In genomic region chr20:2663887-2664719, GRCh38 we compare ENCODE assay signal across 1 cellular context.
TF ChIP-seq lines count a peak whose summit lies in the region.

TSS of gene IDH3B (minus strand) at chr20:2664216. CDS start at chr20:2664188, 28 bp downstream.

TF ChIP-seq in HEK293, 187 proteins besides CTCF, POLR2A, EP300 and RAD21 (continued from another document and continues in another):
- TF ChIP-seq ZNF280D (tag by site-specific recombination; IDR thresholded peaks at IDR 0.05) = 0 out of 2 replicates have a peak, but pooled peaks have one; percentile 19
- TF ChIP-seq EGR2 (tag by site-specific recombination; IDR thresholded peaks at IDR 0.05; ENCODE audit: low read depth) = 0 out of 2 replicates have a peak, but pooled peaks have one; percentile 36
- TF ChIP-seq ZNF157 (tag by site-specific recombination; IDR thresholded peaks at IDR 0.05) = no peak
- TF ChIP-seq ZNF624 (tag by site-specific recombination; IDR thresholded peaks at IDR 0.05) = no peak
- no peak for TF ChIP-seq OSR2 (tag by site-specific recombination; IDR thresholded peaks at IDR 0.05)
- TF ChIP-seq INSM2 (tag by site-specific recombination; IDR thresholded peaks at IDR 0.05) = no peak; the same call in 1 of the 2 replicates
- TF ChIP-seq ZNF518A (tag by site-specific recombination; conservative IDR thresholded peaks at IDR 0.05; ENCODE audit: low read depth) = peak; percentile 97
- TF ChIP-seq ZBTB20 (tag by site-specific recombination; IDR thresholded peaks at IDR 0.05) = peak; percentile 57; the same call in 1 of the 2 replicates
- TF ChIP-seq ZNF707 (tag by site-specific recombination; IDR thresholded peaks at IDR 0.05) = no peak
- TF ChIP-seq ZNF692 (tag by site-specific recombination; IDR thresholded peaks at IDR 0.05) = peak; percentile 70
- no peak for TF ChIP-seq SALL2 (tag by site-specific recombination; IDR thresholded peaks at IDR 0.05; ENCODE audit: borderline replicate concordance)
- no peak for TF ChIP-seq ZEB2 (tag by site-specific recombination; IDR thresholded peaks at IDR 0.05)
- TF ChIP-seq BCL11B (tag by site-specific recombination; IDR thresholded peaks at IDR 0.05; ENCODE audit: low read depth) = no peak
- TF ChIP-seq HOXA7 (CRISPR knock-in tag; IDR thresholded peaks at IDR 0.05; ENCODE audit: borderline replicate concordance) = no peak
- TF ChIP-seq ZNF37A (tag by site-specific recombination; IDR thresholded peaks at IDR 0.05) = no peak
- peak; percentile 78 for TF ChIP-seq ZBTB17 (tag by site-specific recombination; IDR thresholded peaks at IDR 0.05)
- peak; percentile 49; the same call in 1 of the 2 replicates for TF ChIP-seq ZNF610 (tag by site-specific recombination; IDR thresholded peaks at IDR 0.05; ENCODE audit: borderline replicate concordance)
- TF ChIP-seq ZNF2 (tag by site-specific recombination; IDR thresholded peaks at IDR 0.05) = 0 out of 2 replicates have a peak, but pooled peaks have one; percentile 30
- TF ChIP-seq PRDM10 (tag by site-specific recombination; IDR thresholded peaks at IDR 0.05) = no peak
- TF ChIP-seq SP2 (tag by site-specific recombination; IDR thresholded peaks at IDR 0.05) = peak; percentile 89
- TF ChIP-seq ZNF24 (tag by site-specific recombination; IDR thresholded peaks at IDR 0.05) = 0 out of 2 replicates have a peak, but pooled peaks have one; percentile 29
- TF ChIP-seq PRDM1 (tag by site-specific recombination; IDR thresholded peaks at IDR 0.05) = no peak
- TF ChIP-seq ZNF416 (tag by site-specific recombination; IDR thresholded peaks at IDR 0.05) = no peak
- no peak for TF ChIP-seq ZNF239 (tag by site-specific recombination; IDR thresholded peaks at IDR 0.05)
- peak; percentile 94 for TF ChIP-seq ZBTB11 (tag by site-specific recombination; conservative IDR thresholded peaks at IDR 0.05; ENCODE audit: low read depth)
- TF ChIP-seq AEBP2 (tag by site-specific recombination; IDR thresholded peaks at IDR 0.05; ENCODE audit: borderline replicate concordance) = no peak
- no peak for TF ChIP-seq ZNF148 (tag by site-specific recombination; IDR thresholded peaks at IDR 0.05; ENCODE audit: borderline replicate concordance)
- no peak for TF ChIP-seq ZNF404 (tag by site-specific recombination; IDR thresholded peaks at IDR 0.05)
- TF ChIP-seq ZNF530 (tag by site-specific recombination; IDR thresholded peaks at IDR 0.05; ENCODE audit: low read depth) = no peak
- peak; percentile 77 for TF ChIP-seq ZNF335 (tag by site-specific recombination; conservative IDR thresholded peaks at IDR 0.05)
- TF ChIP-seq WT1 (tag by site-specific recombination; IDR thresholded peaks at IDR 0.05) = no peak
- TF ChIP-seq RBAK (tag by site-specific recombination; IDR thresholded peaks at IDR 0.05) = no peak
- peak; percentile 7; the same call in 1 of the 2 replicates for TF ChIP-seq ZBTB21 (tag by site-specific recombination; IDR thresholded peaks at IDR 0.05)
